ENCODE assay signal across 2 cellular contexts in the genomic region with DNA sequence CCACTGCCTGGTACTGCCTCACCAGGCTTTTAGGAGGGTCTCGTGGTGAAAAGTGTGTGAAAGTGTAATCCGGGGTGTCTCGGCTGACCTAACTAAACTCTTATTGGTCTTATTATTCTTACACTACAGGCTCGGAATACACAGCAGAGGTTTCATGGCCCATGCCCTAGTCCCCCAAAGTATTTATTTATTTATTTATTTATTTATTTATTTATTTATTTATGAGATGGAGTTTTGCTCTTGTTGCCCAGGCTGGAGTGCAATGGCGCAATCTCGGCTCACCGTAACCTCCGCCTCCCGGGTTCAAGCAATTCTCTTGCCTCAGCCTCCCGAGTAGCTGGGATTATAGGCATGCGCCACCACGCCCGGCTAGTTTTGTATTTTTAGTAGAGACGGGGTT. TPM values are rescaled to one million over a fixed set of nuclear protein-coding genes. Genes with fewer than 3 reads are reported as not detected.
"Had no signal": no experiment of that assay in that cellular context is flagged by ENCODE, and none has a peak within 500 bp of the region (broad histone marks: within the 10 kb centered on the region; RNA-seq: fewer than 3 reads in every experiment).

No MANE protein-coding gene starts in this region.

RNA-seq across cellular contexts. Expression of a gene that starts 59.4 kb away (rescaled TPM):
- total RNA-seq: naive thymus-derived CD8-positive, alpha-beta T cell; natural killer cell treated with Interleukin-12 subunit alpha and Interleukin-12 subunit beta and Interleukin-15 and Interleukin-18, amount 100 ng/mL, for 72 hours had no signal
- polyA plus RNA-seq: naive thymus-derived CD8-positive, alpha-beta T cell had no signal
